ENCODE assay signal across 16 cellular contexts in genomic region chr10:95796504-95796903, GRCh38. TPM values are rescaled to one million over a fixed set of nuclear protein-coding genes. Genes with fewer than 3 reads are reported as not detected.
A peak's percentile ranks its signal among the peaks of the same experiment; 100 is the strongest.
DNase-seq lines count a peak whose midpoint lies in the region; ATAC-seq, FAIRE-seq and TF ChIP-seq lines count a peak whose summit lies in the region.
"Had no signal": no experiment of that assay in that cellular context is flagged by ENCODE, and none has a peak within 500 bp of the region (broad histone marks: within the 10 kb centered on the region; RNA-seq: fewer than 3 reads in every experiment).

No MANE protein-coding gene starts in this region.

- peak; percentile 77 for FAIRE-seq in GM12891 (lab: Jason Lieb, UNC)

- no peaks in the 10 kb centered on the region for H3K36me3 ChIP-seq in ascending aorta
- H3K36me3 ChIP-seq: BLaER1 treated with 17β-estradiol and CSF1 and Interleukin-3, amounts not matched to agents 10 nM and 100 nM had no signal

- H3K27me3 ChIP-seq in ascending aorta = no peaks in the 10 kb centered on the region
- H3K27me3 ChIP-seq: BLaER1 treated with 17β-estradiol and CSF1 and Interleukin-3, amounts not matched to agents 10 nM and 100 nM had no signal

- DNase-seq in T-helper 1 cell = no peak
- no peak for DNase-seq in GM12891 (ENCODE audit: insufficient read length, low spot score)
- DNase-seq in activated CD8-positive, alpha-beta T cell treated with anti-CD3 and anti-CD28 coated beads for 36 hours = no peak
- DNase-seq in naive B cell = no peak
- no peak for DNase-seq in ascending aorta (ENCODE audit: low spot score in 2 of 2)
- no peak for DNase-seq in ecto neural progenitor cell (ENCODE audit: low spot score)
- DNase-seq: 8988T, HCEC 1CT, NCI-H1092, NCI-H2227 treated with DMSO at 0.1 percent for 48 hours, NCI-H69, PC-9 had no signal

- H3K4me1 ChIP-seq in ascending aorta = peaks cover 7 to 19% of the 10 kb centered on the region in 2 donors

- H3K36me3 Mint-ChIP-seq in T-helper 1 cell treated with Interleukin-12 subunit alpha and Interleukin-12 subunit beta and Interleukin-4 antibody, amounts not matched to agents 30 μg/mL and 1 μg/mL, for 36 hours (ENCODE audit: low read depth) = peaks cover 41% of the 10 kb centered on the region
- H3K36me3 Mint-ChIP-seq in activated CD8-positive, alpha-beta T cell treated with anti-CD3 and anti-CD28 coated beads for 36 hours (ENCODE audit: low read depth) = no peaks in the 10 kb centered on the region
- peaks cover 0 to 14% of the 10 kb centered on the region in 2 donors for H3K36me3 Mint-ChIP-seq in naive B cell

- TF ChIP-seq CTCF in activated CD8-positive, alpha-beta T cell treated with anti-CD3 and anti-CD28 coated beads for 36 hours (IDR thresholded peaks at IDR 0.05) = no peak
- TF ChIP-seq CTCF in ascending aorta (IDR thresholded peaks at IDR 0.05) = no peak

- H3K27ac ChIP-seq in ascending aorta = no peak overlapping the region
- H3K27ac ChIP-seq: BLaER1 treated with 17β-estradiol and CSF1 and Interleukin-3, amounts not matched to agents 10 nM and 100 nM; PC-9 had no signal

- peak overlapping the region; percentile 58 for H3K27ac Mint-ChIP-seq in T-helper 1 cell treated with Interleukin-12 subunit alpha and Interleukin-12 subunit beta and Interleukin-4 antibody, amounts not matched to agents 30 μg/mL and 1 μg/mL, for 36 hours
- H3K27ac Mint-ChIP-seq in activated CD8-positive, alpha-beta T cell treated with anti-CD3 and anti-CD28 coated beads for 36 hours = no peak overlapping the region
- peak overlapping the region; percentile 61 to 98 (median 85) for H3K27ac Mint-ChIP-seq in naive B cell

- CTCF ChIA-PET in activated CD8-positive, alpha-beta T cell treated with anti-CD3 and anti-CD28 coated beads for 36 hours (lab: Charles Lee) = interaction anchor here (0.9 kb wide), 1 partner anchor 103 kb away, joined by 3 read pairs; the partner anchor contains the start of gene TCTN3

- peaks cover 19% of the 10 kb centered on the region for H3K9me3 Mint-ChIP-seq in T-helper 1 cell treated with Interleukin-12 subunit alpha and Interleukin-12 subunit beta and Interleukin-4 antibody, amounts not matched to agents 30 μg/mL and 1 μg/mL, for 36 hours
- H3K9me3 Mint-ChIP-seq in activated CD8-positive, alpha-beta T cell treated with anti-CD3 and anti-CD28 coated beads for 36 hours = peaks cover 2% of the 10 kb centered on the region
- peaks cover 1 to 11% (median 4%) of the 10 kb centered on the region in 7 donors for H3K9me3 Mint-ChIP-seq in naive B cell

- no peak overlapping the region for H3K4me3 ChIP-seq in ascending aorta
- H3K4me3 ChIP-seq: BLaER1 treated with 17β-estradiol and CSF1 and Interleukin-3, amounts not matched to agents 10 nM and 100 nM; PC-9 had no signal

- ATAC-seq in activated CD8-positive, alpha-beta T cell treated with anti-CD3 and anti-CD28 coated beads for 36 hours = peak; percentile 59
- ATAC-seq in naive B cell (ENCODE audit: low read depth in 2 of 2) = peak in 1 of 2 donors; percentile 39
- no peak for ATAC-seq in GM18858 (IDR thresholded peaks at IDR 0.05; ENCODE audit: unreplicated experiment)

- intact Hi-C loops in activated CD8-positive, alpha-beta T cell treated with anti-CD3 and anti-CD28 coated beads for 36 hours (cut with micrococcal nuclease) = no loop called here
- intact Hi-C loops in ascending aorta (cut with DNase I) = no loop called here

- peak overlapping the region; percentile 4 for H3K4me3 Mint-ChIP-seq in T-helper 1 cell treated with Interleukin-12 subunit alpha and Interleukin-12 subunit beta and Interleukin-4 antibody, amounts not matched to agents 30 μg/mL and 1 μg/mL, for 36 hours
- no peak overlapping the region for H3K4me3 Mint-ChIP-seq in activated CD8-positive, alpha-beta T cell treated with anti-CD3 and anti-CD28 coated beads for 36 hours
- peak overlapping the region in 1 of 8 donors; percentile 40 for H3K4me3 Mint-ChIP-seq in naive B cell

- POLR2A ChIA-PET in activated CD8-positive, alpha-beta T cell treated with anti-CD3 and anti-CD28 coated beads for 36 hours (lab: Charles Lee) = no interaction called here

- no peaks in the 10 kb centered on the region for H3K9me3 ChIP-seq in ascending aorta

- TF ChIP-seq POLR2A in GM12891 (IDR thresholded peaks at IDR 0.05; ENCODE audit: low read depth, low read length) = no peak

- no peaks in the 10 kb centered on the region for H3K27me3 Mint-ChIP-seq in T-helper 1 cell treated with Interleukin-12 subunit alpha and Interleukin-12 subunit beta and Interleukin-4 antibody, amounts not matched to agents 30 μg/mL and 1 μg/mL, for 36 hours (ENCODE audit: low read depth)
- H3K27me3 Mint-ChIP-seq in activated CD8-positive, alpha-beta T cell treated with anti-CD3 and anti-CD28 coated beads for 36 hours = peaks cover 2% of the 10 kb centered on the region
- no peaks in the 10 kb centered on the region for H3K27me3 Mint-ChIP-seq in naive B cell

- H3K4me1 Mint-ChIP-seq in T-helper 1 cell treated with Interleukin-12 subunit alpha and Interleukin-12 subunit beta and Interleukin-4 antibody, amounts not matched to agents 30 μg/mL and 1 μg/mL, for 36 hours (ENCODE audit: low read depth) = peaks cover 61% of the 10 kb centered on the region
- peaks cover 18% of the 10 kb centered on the region for H3K4me1 Mint-ChIP-seq in activated CD8-positive, alpha-beta T cell treated with anti-CD3 and anti-CD28 coated beads for 36 hours (ENCODE audit: low read depth)
- H3K4me1 Mint-ChIP-seq in naive B cell = peaks cover 57 to 90% (median 87%) of the 10 kb centered on the region in 3 donors

TF ChIP-seq in GM12891, 5 proteins besides CTCF, POLR2A, EP300 and RAD21:
- no peak for TF ChIP-seq POU2F2 (IDR thresholded peaks at IDR 0.05; ENCODE audit: low read depth, low read length)
- no peak for TF ChIP-seq TAF1 (IDR thresholded peaks at IDR 0.05; ENCODE audit: low read depth, low read length)
- TF ChIP-seq SPI1 (IDR thresholded peaks at IDR 0.05; ENCODE audit: low read depth, low read length) = no peak
- no peak for TF ChIP-seq PAX5 (IDR thresholded peaks at IDR 0.05; ENCODE audit: insufficient read depth, low read length, severe bottlenecking)
- no peak for TF ChIP-seq POLR2AphosphoS5 (IDR thresholded peaks at IDR 0.05; ENCODE audit: low read depth, low read length)

RNA-seq across cellular contexts. Expression of gene ENTPD1, which starts 40.5 kb away (rescaled TPM):
- 201 TPM for polyA plus RNA-seq in GM12891 (2012; ENCODE audit: low read depth, missing spikeins)
- 1 to 10 TPM; 4.4 to 4.6 TPM for total RNA-seq in activated CD8-positive, alpha-beta T cell treated with anti-CD3 and anti-CD28 coated beads for 36 hours
- polyA plus RNA-seq in naive B cell (ENCODE audit: low read depth in 6 of 6) = 10 to 100 TPM; 39.0 to 59.2 (median 48.9) TPM
- 41.6 TPM for total RNA-seq in ascending aorta
- total RNA-seq: HT1080, PC-9 had no signal
